ENCODE assay signal across 1 cellular context in the genomic region with DNA sequence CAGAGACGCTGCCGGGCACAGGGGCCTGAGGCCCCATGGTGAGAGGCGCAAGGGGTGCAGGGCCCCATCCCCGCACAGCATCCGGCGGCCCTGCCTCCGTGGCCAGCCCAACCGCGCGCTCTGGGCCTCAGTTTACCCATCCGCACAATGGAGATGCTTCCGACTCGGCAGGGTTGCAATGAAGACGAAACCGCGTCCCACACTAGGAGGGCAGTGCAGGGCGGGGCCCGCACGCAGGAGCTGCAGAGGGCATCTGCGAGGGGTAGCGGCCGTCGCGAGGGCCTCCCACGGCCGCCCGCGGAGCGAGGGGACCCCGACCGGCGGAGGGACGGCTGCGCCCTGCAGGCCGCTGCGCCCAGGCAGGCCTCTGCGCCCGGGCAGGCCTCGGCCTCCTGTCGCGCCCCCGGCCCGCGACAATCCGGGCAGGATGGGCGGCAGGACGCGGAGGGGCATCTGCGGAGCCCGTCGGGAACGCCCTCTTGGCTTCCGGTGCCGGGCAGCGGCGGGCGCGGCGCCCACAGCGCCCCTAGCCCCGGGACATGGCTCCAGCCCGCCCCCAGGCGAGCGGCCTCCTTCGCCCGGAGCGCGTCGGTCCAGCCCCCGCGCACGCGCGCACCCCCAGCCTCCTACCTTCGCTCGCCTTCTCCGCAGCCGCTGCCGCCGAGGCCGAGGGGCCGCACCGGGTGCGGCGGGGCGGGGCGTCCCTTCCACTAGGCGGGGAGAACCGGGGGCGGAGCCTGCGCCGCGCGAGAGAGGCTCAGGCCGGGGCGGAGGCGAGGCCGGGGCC.
TF ChIP-seq lines count a peak whose summit lies in the region.

No MANE protein-coding gene starts in this region.

TF ChIP-seq in WTC11, 78 proteins besides CTCF, POLR2A, EP300 and RAD21 (continued from another document):
- TF ChIP-seq, protein P1, sequence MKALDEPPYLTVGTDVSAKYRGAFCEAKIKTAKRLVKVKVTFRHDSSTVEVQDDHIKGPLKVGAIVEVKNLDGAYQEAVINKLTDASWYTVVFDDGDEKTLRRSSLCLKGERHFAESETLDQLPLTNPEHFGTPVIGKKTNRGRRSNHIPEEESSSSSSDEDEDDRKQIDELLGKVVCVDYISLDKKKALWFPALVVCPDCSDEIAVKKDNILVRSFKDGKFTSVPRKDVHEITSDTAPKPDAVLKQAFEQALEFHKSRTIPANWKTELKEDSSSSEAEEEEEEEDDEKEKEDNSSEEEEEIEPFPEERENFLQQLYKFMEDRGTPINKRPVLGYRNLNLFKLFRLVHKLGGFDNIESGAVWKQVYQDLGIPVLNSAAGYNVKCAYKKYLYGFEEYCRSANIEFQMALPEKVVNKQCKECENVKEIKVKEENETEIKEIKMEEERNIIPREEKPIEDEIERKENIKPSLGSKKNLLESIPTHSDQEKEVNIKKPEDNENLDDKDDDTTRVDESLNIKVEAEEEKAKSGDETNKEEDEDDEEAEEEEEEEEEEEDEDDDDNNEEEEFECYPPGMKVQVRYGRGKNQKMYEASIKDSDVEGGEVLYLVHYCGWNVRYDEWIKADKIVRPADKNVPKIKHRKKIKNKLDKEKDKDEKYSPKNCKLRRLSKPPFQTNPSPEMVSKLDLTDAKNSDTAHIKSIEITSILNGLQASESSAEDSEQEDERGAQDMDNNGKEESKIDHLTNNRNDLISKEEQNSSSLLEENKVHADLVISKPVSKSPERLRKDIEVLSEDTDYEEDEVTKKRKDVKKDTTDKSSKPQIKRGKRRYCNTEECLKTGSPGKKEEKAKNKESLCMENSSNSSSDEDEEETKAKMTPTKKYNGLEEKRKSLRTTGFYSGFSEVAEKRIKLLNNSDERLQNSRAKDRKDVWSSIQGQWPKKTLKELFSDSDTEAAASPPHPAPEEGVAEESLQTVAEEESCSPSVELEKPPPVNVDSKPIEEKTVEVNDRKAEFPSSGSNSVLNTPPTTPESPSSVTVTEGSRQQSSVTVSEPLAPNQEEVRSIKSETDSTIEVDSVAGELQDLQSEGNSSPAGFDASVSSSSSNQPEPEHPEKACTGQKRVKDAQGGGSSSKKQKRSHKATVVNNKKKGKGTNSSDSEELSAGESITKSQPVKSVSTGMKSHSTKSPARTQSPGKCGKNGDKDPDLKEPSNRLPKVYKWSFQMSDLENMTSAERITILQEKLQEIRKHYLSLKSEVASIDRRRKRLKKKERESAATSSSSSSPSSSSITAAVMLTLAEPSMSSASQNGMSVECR (CRISPR knock-in tag; IDR thresholded peaks at IDR 0.05; ENCODE audit: borderline replicate concordance) = no peak
- TF ChIP-seq GTF2I (CRISPR knock-in tag; conservative IDR thresholded peaks at IDR 0.05) (0 out of 2 replicates have a peak, but pooled peaks have one; percentile 31), ZNF232 (CRISPR knock-in tag; IDR thresholded peaks at IDR 0.05) (no peak), NR3C1 (CRISPR knock-in tag; conservative IDR thresholded peaks at IDR 0.05; ENCODE audit: low read depth) (0 out of 2 replicates have a peak, but pooled peaks have one; percentile 87), FOXK1 (CRISPR knock-in tag; IDR thresholded peaks at IDR 0.05) (no peak), ZNF396 (CRISPR knock-in tag; IDR thresholded peaks at IDR 0.05; ENCODE audit: borderline replicate concordance) (no peak), JAZF1 (CRISPR knock-in tag; IDR thresholded peaks at IDR 0.05) (no peak), KAT7 (CRISPR knock-in tag; IDR thresholded peaks at IDR 0.05; ENCODE audit: borderline replicate concordance) (peak; percentile 96), FOXP1 (CRISPR knock-in tag; IDR thresholded peaks at IDR 0.05; ENCODE audit: borderline replicate concordance) (peak; percentile 72; the same call in 1 of the 2 replicates), NR1H2 (CRISPR knock-in tag; IDR thresholded peaks at IDR 0.05) (no peak), CREB1 (CRISPR knock-in tag; IDR thresholded peaks at IDR 0.05) (no peak), SP1 (CRISPR knock-in tag; conservative IDR thresholded peaks at IDR 0.05) (peak; percentile 74; the same call in 1 of the 2 replicates)
TF ChIP-seq in WTC11: peak in this region for 13.
